Comparison of ENCODE assay signal across 15 cellular contexts in genomic region chr22:20471126-20471833, GRCh38. TPM values are rescaled to one million over a fixed set of nuclear protein-coding genes. Genes with fewer than 3 reads are reported as not detected.
A peak's percentile ranks its signal among the peaks of the same experiment; 100 is the strongest.
DNase-seq lines count a peak whose midpoint lies in the region; ATAC-seq and TF ChIP-seq lines count a peak whose summit lies in the region.
"Had no signal": no experiment of that assay in that cellular context is flagged by ENCODE, and none has a peak within 500 bp of the region (broad histone marks: within the 10 kb centered on the region; RNA-seq: fewer than 3 reads in every experiment).

No MANE protein-coding gene starts in this region.

- no peak overlapping the region for H4K91ac ChIP-seq in neuronal stem cell (ENCODE audit: low read depth, low read length, poor library complexity)

- POLR2A ChIA-PET in CD4-positive, alpha-beta memory T cell (lab: Charles Lee; ENCODE audit: partially characterized antibody), result interaction anchor here (0.6 to 1.1 kb wide), 3 partner anchors 8 to 78 kb away, joined by 3 to 4 read pairs (median 4); partner anchors contain the start of gene MED15
- POLR2A ChIA-PET in RWPE1 (lab: Yijun Ruan, JAX; ENCODE audit: low non-redundant PET), result no interaction called here

- peaks cover 32 to 60% (median 47%) of the 10 kb centered on the region in 4 donors for H3K4me1 Mint-ChIP-seq in CD4-positive, alpha-beta memory T cell
- peaks cover 16% of the 10 kb centered on the region for H3K4me1 Mint-ChIP-seq in chondrocyte (ENCODE audit: low read depth)

- intact Hi-C loops in CD4-positive, alpha-beta memory T cell (cut with micrococcal nuclease), result no loop called here

- H3K36me3 ChIP-seq in CD4-positive, alpha-beta memory T cell (ENCODE audit: insufficient read depth, low read length), result peaks cover 4% of the 10 kb centered on the region
- peaks cover 14 to 57% of the 10 kb centered on the region in 2 donors for H3K36me3 ChIP-seq in neuronal stem cell (replicated peaks in 1 of 2; ENCODE audit: control insufficient read depth in 2 of 2, insufficient read depth in 2 of 2, low read length in 2 of 2)

- H3K9me3 ChIP-seq in CD4-positive, alpha-beta memory T cell (ENCODE audit: control insufficient read depth in 1 of 2, low read length in 2 of 2), result no peaks in the 10 kb centered on the region
- no peaks in the 10 kb centered on the region for H3K9me3 ChIP-seq in neuronal stem cell (replicated peaks in 1 of 2; ENCODE audit: control insufficient read depth in 2 of 2, insufficient read depth in 1 of 2, low read depth in 1 of 2, low read length in 2 of 2)
- H3K9me3 ChIP-seq: BLaER1 treated with 17β-estradiol and CSF1 and Interleukin-3, amounts not matched to agents 10 nM and 100 nM had no signal

- peak overlapping the region; percentile 81 for H3K23ac ChIP-seq in neuronal stem cell (ENCODE audit: low read depth, low read length, poor library complexity)

- H2BK120ac ChIP-seq in neuronal stem cell (ENCODE audit: low read depth, low read length), result no peak overlapping the region

- H2AK5ac ChIP-seq in neuronal stem cell (ENCODE audit: low read depth, low read length), result no peak overlapping the region

- H3K4me2 ChIP-seq in neuronal stem cell (ENCODE audit: insufficient read depth, low read length, poor library complexity, severe bottlenecking), result no peak overlapping the region
- H3K4me2 ChIP-seq: BLaER1 treated with 17β-estradiol and CSF1 and Interleukin-3, amounts not matched to agents 10 nM and 100 nM had no signal

- no peak overlapping the region for H2BK12ac ChIP-seq in neuronal stem cell (ENCODE audit: low read length)

- H3K9me3 Mint-ChIP-seq in CD4-positive, alpha-beta memory T cell, result no peaks in the 10 kb centered on the region
- no peaks in the 10 kb centered on the region for H3K9me3 Mint-ChIP-seq in chondrocyte (ENCODE audit: low read depth)
- H3K9me3 Mint-ChIP-seq: CD4-positive, CD25-positive, alpha-beta regulatory T cell; HFFc6 had no signal

- no peaks in the 10 kb centered on the region for H3K27me3 Mint-ChIP-seq in CD4-positive, alpha-beta memory T cell
- no peaks in the 10 kb centered on the region for H3K27me3 Mint-ChIP-seq in chondrocyte (ENCODE audit: low read depth)
- H3K27me3 Mint-ChIP-seq: CD4-positive, CD25-positive, alpha-beta regulatory T cell had no signal

- H3K27ac ChIP-seq in CD4-positive, alpha-beta memory T cell (ENCODE audit: low read depth, low read length), result no peak overlapping the region
- H3K27ac ChIP-seq in RWPE1 (peak overlapping the region; percentile 2; the same call in 1 of the 2 replicates), neuronal stem cell (replicated peaks; ENCODE audit: low read length) (no peak overlapping the region)
- H3K27ac ChIP-seq: BLaER1 treated with 17β-estradiol and CSF1 and Interleukin-3, amounts not matched to agents 10 nM and 100 nM had no signal

- H3K14ac ChIP-seq in neuronal stem cell (ENCODE audit: low read length), result no peak overlapping the region

- no peak for DNase-seq in CD4-positive, alpha-beta memory T cell
- no peak for DNase-seq in RWPE1 (ENCODE audit: low spot score)
- peak; percentile 82 for DNase-seq in chondrocyte (ENCODE audit: low spot score)
- DNase-seq in neuronal stem cell (ENCODE audit: low spot score), result no peak
- no peak for DNase-seq in NCI-H1417 (lab: John Stamatoyannopoulos, UW)
- no peak for DNase-seq in DMS114 treated with DMSO at 0.1 percent for 48 hours (lab: John Stamatoyannopoulos, UW; ENCODE audit: unreplicated experiment)
- DNase-seq: ACHN; CD4-positive, CD25-positive, alpha-beta regulatory T cell; DMS153; DMS79 treated with DMSO at 0.1 percent for 48 hours; EL; HCEC 1CT; HFFc6 had no signal

- ATAC-seq in GM21529 (IDR thresholded peaks at IDR 0.05; ENCODE audit: unreplicated experiment), result no peak

- no peak overlapping the region for H2BK5ac ChIP-seq in neuronal stem cell (ENCODE audit: low read length)

- WGBS in neuronal stem cell (ENCODE audit: extremely low coverage in 2 of 2, insufficient read length in 2 of 2, insufficient replicate concordance in 1 of 2), 2 donors, result no CpG with 5 or more reads among the region's 9 CpGs

- no peaks in the 10 kb centered on the region for H3K27me3 ChIP-seq in CD4-positive, alpha-beta memory T cell (ENCODE audit: insufficient read depth, low read length)
- H3K27me3 ChIP-seq in neuronal stem cell (ENCODE audit: control insufficient read depth in 3 of 3, insufficient read depth in 3 of 3, low read depth in 1 of 3, low read length in 3 of 3), result no peaks in the 10 kb centered on the region
- H3K27me3 ChIP-seq: BLaER1 treated with 17β-estradiol and CSF1 and Interleukin-3, amounts not matched to agents 10 nM and 100 nM had no signal

- H3K4ac ChIP-seq in neuronal stem cell (ENCODE audit: low read length), result no peak overlapping the region

- H3K4me3 Mint-ChIP-seq in CD4-positive, alpha-beta memory T cell, result no peak overlapping the region
- no peak overlapping the region for H3K4me3 Mint-ChIP-seq in chondrocyte (ENCODE audit: unreplicated experiment)
- H3K4me3 Mint-ChIP-seq: HFFc6 had no signal

- H3K18ac ChIP-seq in neuronal stem cell (ENCODE audit: low read length), result no peak overlapping the region

- CTCF ChIA-PET in CD4-positive, alpha-beta memory T cell (lab: Charles Lee; ENCODE audit: partially characterized antibody), result no interaction called here
- CTCF ChIA-PET in RWPE1 (lab: Yijun Ruan, JAX), result interaction anchor here (0.5 kb wide), 1 partner anchor 10 kb away, joined by 4 read pairs; no protein-coding TSS in a partner anchor

- peak overlapping the region in 4 of 7 donors; percentile 6 to 74 (median 39) for H3K27ac Mint-ChIP-seq in CD4-positive, alpha-beta memory T cell
- no peak overlapping the region for H3K27ac Mint-ChIP-seq in chondrocyte (ENCODE audit: unreplicated experiment)
- H3K27ac Mint-ChIP-seq: HFFc6 had no signal

- H3K4me3 ChIP-seq in CD4-positive, alpha-beta memory T cell (ENCODE audit: low read length in 2 of 2), result no peak overlapping the region
- H3K4me3 ChIP-seq in neuronal stem cell (ENCODE audit: low read length in 2 of 2), result no peak overlapping the region
- H3K4me3 ChIP-seq: BLaER1 treated with 17β-estradiol and CSF1 and Interleukin-3, amounts not matched to agents 10 nM and 100 nM had no signal

- no peak overlapping the region for H3K9ac ChIP-seq in neuronal stem cell (ENCODE audit: low read depth, low read length, poor library complexity)
- H3K9ac ChIP-seq: BLaER1 treated with 17β-estradiol and CSF1 and Interleukin-3, amounts not matched to agents 10 nM and 100 nM had no signal

- H3K79me1 ChIP-seq in neuronal stem cell (ENCODE audit: low read depth, low read length), result no peaks in the 10 kb centered on the region

- no peak overlapping the region for H4K8ac ChIP-seq in neuronal stem cell (ENCODE audit: low read depth, low read length)

- TF ChIP-seq CTCF in RWPE1 (conservative IDR thresholded peaks at IDR 0.05; ENCODE audit: low read depth) (no peak), chondrocyte (IDR thresholded peaks at IDR 0.05) (no peak)

- H3K4me1 ChIP-seq in CD4-positive, alpha-beta memory T cell (ENCODE audit: insufficient read depth, low read length), result peaks cover 36% of the 10 kb centered on the region
- no peaks in the 10 kb centered on the region for H3K4me1 ChIP-seq in neuronal stem cell (ENCODE audit: control insufficient read depth in 2 of 2, insufficient read depth in 1 of 2, low read depth in 1 of 2, low read length in 2 of 2)

- peaks cover 17 to 27% of the 10 kb centered on the region in 2 donors for H3K36me3 Mint-ChIP-seq in CD4-positive, alpha-beta memory T cell
- peaks cover 21% of the 10 kb centered on the region for H3K36me3 Mint-ChIP-seq in chondrocyte (ENCODE audit: low read depth)

- no peak overlapping the region for H2AFZ ChIP-seq in neuronal stem cell (ENCODE audit: low read length)

- no peak overlapping the region for H2BK15ac ChIP-seq in neuronal stem cell (ENCODE audit: low read length)

RNA-seq across cellular contexts. Expression of gene KLHL22, which starts 24.3 kb away (rescaled TPM):
- total RNA-seq in CD4-positive, alpha-beta memory T cell, result 10 to 100 TPM; 60.2 to 63.1 TPM
- 10 to 100 TPM; 19.4 to 23.9 TPM for polyA plus RNA-seq in CD4-positive, alpha-beta memory T cell
- 37.3 to 49.3 TPM (median 37.7 TPM) in 3 replicates for total RNA-seq in chondrocyte
- 14.3 TPM for polyA plus RNA-seq in neuronal stem cell (2013, experiment 1 of 2)
- polyA plus RNA-seq in neuronal stem cell (2013, experiment 2 of 2), result 13.8 TPM

RNA-seq across cellular contexts. Expression of gene SCARF2, which starts 33.7 kb away (rescaled TPM):
- total RNA-seq in CD4-positive, alpha-beta memory T cell, result 1 to 10 TPM; 2.6 to 2.7 TPM
- 1 to 10 TPM in 1 of 2 donors, under 1 TPM in 1; 0.12 to 1.1 TPM for polyA plus RNA-seq in CD4-positive, alpha-beta memory T cell
- total RNA-seq in chondrocyte, result 56.5 to 88.8 TPM (median 86.5 TPM) in 3 replicates
- polyA plus RNA-seq in neuronal stem cell (2013, experiment 1 of 2), result 3.7 TPM
- polyA plus RNA-seq in neuronal stem cell (2013, experiment 2 of 2), result 2.8 TPM

RNA-seq across cellular contexts. Expression of gene MED15, which starts 36.1 kb away (rescaled TPM):
- total RNA-seq in CD4-positive, alpha-beta memory T cell, result 100 to 1,000 TPM; 225 to 237 TPM
- 10 to 100 TPM; 15.6 to 86.8 TPM for polyA plus RNA-seq in CD4-positive, alpha-beta memory T cell
- total RNA-seq in chondrocyte, result 105 to 111 TPM (median 110 TPM) in 3 replicates
- polyA plus RNA-seq in neuronal stem cell (2013, experiment 1 of 2), result 35.8 TPM
- polyA plus RNA-seq in neuronal stem cell (2013, experiment 2 of 2), result 36.1 TPM

Comparison
In these comparisons a context has a peak if more than half of its experiments do, and no peak if none do; other contexts are left out.
1. RNA of gene SCARF2, which starts 33.7 kb away (total RNA-seq): 56.5 to 88.8 TPM in chondrocyte; 2.6 to 2.7 TPM in CD4-positive, alpha-beta memory T cell; every median in the first group is over 10 times any median in the second.